Comparison of ENCODE assay signal across 1 cellular context in genomic region chr20:53915459-53916172, GRCh38.
TF ChIP-seq lines count a peak whose summit lies in the region.

No MANE protein-coding gene starts in this region.

TF ChIP-seq in K562, 482 proteins besides CTCF, POLR2A, EP300 and RAD21 (continued from another document and continues in another):
- TF ChIP-seq STAT6 (CRISPR knock-in tag; IDR thresholded peaks at IDR 0.05): no peak
- peak; percentile 96 for TF ChIP-seq BRD9 (IDR thresholded peaks at IDR 0.05; ENCODE audit: low read depth, partially characterized antibody)
- no peak for TF ChIP-seq KDM4B (IDR thresholded peaks at IDR 0.05; ENCODE audit: borderline replicate concordance in 2 of 2, low read depth in 1 of 2)
- TF ChIP-seq FOXM1 (IDR thresholded peaks at IDR 0.05; ENCODE audit: low read depth): no peak
- TF ChIP-seq FOXM1 (CRISPR knock-in tag; IDR thresholded peaks at IDR 0.05; ENCODE audit: low read depth): no peak
- TF ChIP-seq ZBTB7A (IDR thresholded peaks at IDR 0.05; ENCODE audit: borderline replicate concordance, control insufficient read depth, low read depth, low read length): peak; percentile 36; the same call in 1 of the 2 replicates
- TF ChIP-seq ZNF143 (CRISPR knock-in tag; IDR thresholded peaks at IDR 0.05): no peak
- no peak for TF ChIP-seq NFE2L1 (tag; IDR thresholded peaks at IDR 0.05; ENCODE audit: borderline replicate concordance, low read depth)
- no peak for TF ChIP-seq BDP1 (IDR thresholded peaks at IDR 0.05; ENCODE audit: insufficient read depth, insufficient read length)
- no peak for TF ChIP-seq ILK (tag; IDR thresholded peaks at IDR 0.05; ENCODE audit: borderline replicate concordance, low read depth)
- no peak for TF ChIP-seq BRCA1 (IDR thresholded peaks at IDR 0.05)
- no peak for TF ChIP-seq BRCA1 (CRISPR knock-in tag; IDR thresholded peaks at IDR 0.05)
- no peak for TF ChIP-seq ZNF398 (CRISPR knock-in tag; IDR thresholded peaks at IDR 0.05)
- no peak for TF ChIP-seq NR2C1 (IDR thresholded peaks at IDR 0.05)
- TF ChIP-seq NR2C1 (tag; IDR thresholded peaks at IDR 0.05): no peak
- peak in 2 of 3 experiments; percentile 59 to 97; a peak in 3 of 6 replicates for TF ChIP-seq ZBTB11 (CRISPR knock-in tag; IDR thresholded peaks at IDR 0.05)
- TF ChIP-seq, protein P1, sequence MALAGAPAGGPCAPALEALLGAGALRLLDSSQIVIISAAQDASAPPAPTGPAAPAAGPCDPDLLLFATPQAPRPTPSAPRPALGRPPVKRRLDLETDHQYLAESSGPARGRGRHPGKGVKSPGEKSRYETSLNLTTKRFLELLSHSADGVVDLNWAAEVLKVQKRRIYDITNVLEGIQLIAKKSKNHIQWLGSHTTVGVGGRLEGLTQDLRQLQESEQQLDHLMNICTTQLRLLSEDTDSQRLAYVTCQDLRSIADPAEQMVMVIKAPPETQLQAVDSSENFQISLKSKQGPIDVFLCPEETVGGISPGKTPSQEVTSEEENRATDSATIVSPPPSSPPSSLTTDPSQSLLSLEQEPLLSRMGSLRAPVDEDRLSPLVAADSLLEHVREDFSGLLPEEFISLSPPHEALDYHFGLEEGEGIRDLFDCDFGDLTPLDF (CRISPR knock-in tag; IDR thresholded peaks at IDR 0.05): no peak
- no peak for TF ChIP-seq TFAM (CRISPR knock-in tag; conservative IDR thresholded peaks at IDR 0.05)
- TF ChIP-seq BMI1 (IDR thresholded peaks at IDR 0.05; ENCODE audit: low read length): no peak
- TF ChIP-seq HMG20B (CRISPR knock-in tag; IDR thresholded peaks at IDR 0.05): no peak
- no peak for TF ChIP-seq NFIC (IDR thresholded peaks at IDR 0.05)
- peak; percentile 63; the same call in 1 of the 2 replicates for TF ChIP-seq CTBP1 (IDR thresholded peaks at IDR 0.05; ENCODE audit: borderline replicate concordance)
- peak; percentile 39; the same call in 1 of the 2 replicates for TF ChIP-seq TFAP4 (CRISPR knock-in tag; IDR thresholded peaks at IDR 0.05; ENCODE audit: borderline replicate concordance)
- TF ChIP-seq CEBPB (tag; IDR thresholded peaks at IDR 0.05): no peak
- no peak for TF ChIP-seq THAP12 (CRISPR knock-in tag; IDR thresholded peaks at IDR 0.05)
- TF ChIP-seq CHD1 (IDR thresholded peaks at IDR 0.05; ENCODE audit: low read length): peak; percentile 51
- TF ChIP-seq, protein P2, sequence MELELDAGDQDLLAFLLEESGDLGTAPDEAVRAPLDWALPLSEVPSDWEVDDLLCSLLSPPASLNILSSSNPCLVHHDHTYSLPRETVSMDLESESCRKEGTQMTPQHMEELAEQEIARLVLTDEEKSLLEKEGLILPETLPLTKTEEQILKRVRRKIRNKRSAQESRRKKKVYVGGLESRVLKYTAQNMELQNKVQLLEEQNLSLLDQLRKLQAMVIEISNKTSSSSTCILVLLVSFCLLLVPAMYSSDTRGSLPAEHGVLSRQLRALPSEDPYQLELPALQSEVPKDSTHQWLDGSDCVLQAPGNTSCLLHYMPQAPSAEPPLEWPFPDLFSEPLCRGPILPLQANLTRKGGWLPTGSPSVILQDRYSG (tag; conservative IDR thresholded peaks at IDR 0.05; ENCODE audit: low read depth): no peak
- peak in 1 of 2 experiments; percentile 73; a peak in 1 of 4 replicates for TF ChIP-seq BCLAF1 (IDR thresholded peaks at IDR 0.05; ENCODE audit: borderline replicate concordance in 1 of 2, control insufficient read depth in 1 of 2, low read depth in 2 of 2, low read length in 1 of 2)
- TF ChIP-seq POLR3A (IDR thresholded peaks at IDR 0.05; ENCODE audit: borderline replicate concordance, extremely low read depth, insufficient read depth, insufficient read length): no peak
- no peak for TF ChIP-seq RHOXF2B (CRISPR knock-in tag; conservative IDR thresholded peaks at IDR 0.05)
- TF ChIP-seq, protein P3, sequence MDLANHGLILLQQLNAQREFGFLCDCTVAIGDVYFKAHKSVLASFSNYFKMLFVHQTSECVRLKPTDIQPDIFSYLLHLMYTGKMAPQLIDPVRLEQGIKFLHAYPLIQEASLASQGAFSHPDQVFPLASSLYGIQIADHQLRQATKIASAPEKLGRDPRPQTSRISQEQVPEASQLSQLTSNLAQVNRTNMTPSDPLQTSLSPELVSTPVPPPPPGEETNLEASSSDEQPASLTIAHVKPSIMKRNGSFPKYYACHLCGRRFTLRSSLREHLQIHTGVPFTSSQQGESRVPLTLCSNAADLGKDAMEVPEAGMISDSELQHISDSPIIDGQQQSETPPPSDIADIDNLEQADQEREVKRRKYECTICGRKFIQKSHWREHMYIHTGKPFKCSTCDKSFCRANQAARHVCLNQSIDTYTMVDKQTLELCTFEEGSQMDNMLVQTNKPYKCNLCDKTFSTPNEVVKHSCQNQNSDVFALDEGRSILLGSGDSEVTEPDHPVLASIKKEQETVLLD (IDR thresholded peaks at IDR 0.05): no peak
- TF ChIP-seq MEIS2 (IDR thresholded peaks at IDR 0.05; ENCODE audit: partially characterized antibody): no peak
- no peak for TF ChIP-seq ZFP30 (CRISPR knock-in tag; IDR thresholded peaks at IDR 0.05; ENCODE audit: borderline replicate concordance)
- peak; percentile 93 for TF ChIP-seq ZNF384 (IDR thresholded peaks at IDR 0.05; ENCODE audit: low read depth, low read length)
- peak; percentile 94 for TF ChIP-seq ESRRA (IDR thresholded peaks at IDR 0.05; ENCODE audit: borderline replicate concordance, low read depth)
- TF ChIP-seq PTBP1 (IDR thresholded peaks at IDR 0.05; ENCODE audit: low read depth, low read length): no peak
- no peak for TF ChIP-seq NRF1 (conservative IDR thresholded peaks at IDR 0.05 in 1 of 2, IDR thresholded peaks at IDR 0.05 in 1 of 2)
- 0 out of 2 replicates have a peak, but pooled peaks have one; percentile 41 for TF ChIP-seq TAF7 (tag; IDR thresholded peaks at IDR 0.05)
- TF ChIP-seq ZNF655 (CRISPR knock-in tag; IDR thresholded peaks at IDR 0.05): no peak
- TF ChIP-seq DIDO1 (tag; IDR thresholded peaks at IDR 0.05; ENCODE audit: low read depth): no peak
- no peak for TF ChIP-seq EZH2 (IDR thresholded peaks at IDR 0.05; ENCODE audit: borderline replicate concordance, low read depth, low read length)
- TF ChIP-seq POLR2AphosphoS5 (IDR thresholded peaks at IDR 0.05; ENCODE audit: control insufficient read depth, insufficient read depth, low read depth, low read length): no peak
- no peak for TF ChIP-seq SMAD2 (IDR thresholded peaks at IDR 0.05; ENCODE audit: low read depth, low read length)
